26 cellular contexts compared by ENCODE assay signal in the genomic region with DNA sequence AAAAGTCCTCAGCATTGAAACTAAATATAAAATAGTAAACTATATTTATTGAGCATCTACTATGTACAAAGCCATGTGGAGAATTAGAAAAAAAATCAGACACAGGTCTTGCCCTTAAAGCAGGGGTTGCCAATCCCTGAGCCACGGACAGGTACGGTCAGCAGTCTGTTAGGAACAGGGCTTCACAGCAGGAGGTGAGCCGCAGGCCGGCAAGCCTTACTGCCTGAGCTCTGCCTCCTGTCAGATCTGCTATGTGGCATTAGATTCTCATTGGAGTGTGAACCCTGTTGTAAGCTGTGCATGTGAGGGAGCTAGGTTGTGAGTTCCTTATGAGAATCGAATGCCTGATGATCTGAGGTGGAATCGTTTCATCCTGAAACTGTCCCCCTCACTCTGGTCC. TPM values are rescaled to one million over a fixed set of nuclear protein-coding genes. Genes with fewer than 3 reads are reported as not detected.
"Had no signal": no experiment of that assay in that cellular context is flagged by ENCODE, and none has a peak within 500 bp of the region (broad histone marks: within the 10 kb centered on the region; RNA-seq: fewer than 3 reads in every experiment).

No MANE protein-coding gene starts in this region.

- ATAC-seq: esophagus mucosa; heart right ventricle; left cardiac atrium; lower lobe of right lung; psoas muscle; right lobe of liver; stimulated activated effector memory CD8-positive, alpha-beta T cell treated with anti-CD3 and anti-CD28 coated beads, Interleukin-12 subunit alpha, Interleukin-12 subunit beta, amount 100 ng/mL, for 72 hours; stimulated activated naive CD8-positive, alpha-beta T cell treated with anti-CD3 and anti-CD28 coated beads, Interleukin-15, Interleukin-2, amounts not matched to agents 100 U/mL and 50 U/mL, for 24 hours had no signal

- DNase-seq: dorsolateral prefrontal cortex; effector CD8-positive, alpha-beta T cell; heart right ventricle; kidney; left cardiac atrium; left ventricle myocardium inferior; lower lobe of right lung; midbrain; naive B cell; psoas muscle; retina; right lobe of liver; stimulated activated CD4-positive, alpha-beta T cell treated with anti-CD3 and anti-CD28 coated beads, Interleukin-4, amount 100 ng/mL, for 1 hour; stimulated activated CD8-positive, alpha-beta memory T cell treated with anti-CD3 and anti-CD28 coated beads, Interleukin-4, amount 100 ng/mL, for 48 hours; stimulated activated naive CD8-positive, alpha-beta T cell treated with anti-CD3 and anti-CD28 coated beads, Interleukin-15, Interleukin-2, amounts not matched to agents 100 U/mL and 50 U/mL, for 24 hours; tibial artery; uterus had no signal

- H3K9me3 ChIP-seq: heart right ventricle, left ventricle myocardium inferior, lower lobe of right lung, neutrophil, psoas muscle, right lobe of liver, suprapubic skin, tibial artery, upper lobe of left lung, uterus had no signal

- H3K27me3 ChIP-seq: dorsolateral prefrontal cortex, heart right ventricle, neutrophil, right lobe of liver, suprapubic skin, tibial artery, upper lobe of left lung, uterus had no signal

- H3K4me1 ChIP-seq: uterus had no signal

- H3K36me3 ChIP-seq: left ventricle myocardium inferior, lower lobe of right lung, neutrophil, right lobe of liver, suprapubic skin, tibial artery, upper lobe of left lung, uterus had no signal

- H3K27ac ChIP-seq: coronary artery, dorsolateral prefrontal cortex, heart right ventricle, left ventricle myocardium inferior, lower lobe of right lung, psoas muscle, right lobe of liver, suprapubic skin, tibial artery, upper lobe of left lung, uterus had no signal

- H3K4me3 ChIP-seq: coronary artery, dorsolateral prefrontal cortex, heart right ventricle, left ventricle myocardium inferior, lower lobe of right lung, psoas muscle, right lobe of liver, suprapubic skin, tibial artery, upper lobe of left lung, uterus had no signal

RNA-seq across cellular contexts. Expression of a gene that starts 2.1 kb away (rescaled TPM):
- total RNA-seq: esophagus mucosa, fibroblast of lung, frontal cortex, heart right ventricle, kidney, left cardiac atrium, left ventricle myocardium inferior, lower lobe of right lung, osteoblast, psoas muscle, right lobe of liver, suprapubic skin, upper lobe of left lung had no signal
- polyA plus RNA-seq: fibroblast of lung, heart right ventricle had no signal
